Comparison of ENCODE assay signal across 13 cellular contexts in genomic region chr12:66813137-66813867, GRCh38.
DNase-seq lines count a peak whose midpoint lies in the region; ATAC-seq and TF ChIP-seq lines count a peak whose summit lies in the region.
"Had no signal": no experiment of that assay in that cellular context is flagged by ENCODE, and none has a peak within 500 bp of the region (broad histone marks: within the 10 kb centered on the region; RNA-seq: fewer than 3 reads in every experiment).

No MANE protein-coding gene starts in this region.

- DNase-seq in ACHN: peak; percentile 11
- DNase-seq in DMS53 (lab: John Stamatoyannopoulos, UW): peak; percentile 85
- DNase-seq in NCI-H2081 treated with DMSO at 0.1 percent for 48 hours (lab: John Stamatoyannopoulos, UW): peak; percentile 30
- no peak for DNase-seq in activated naive CD8-positive, alpha-beta T cell treated with anti-CD3 and anti-CD28 coated beads, Interleukin-2, amount 10 ng/mL, durations not matched to agents 7 days and 5 days
- DNase-seq in lower lobe of right lung: no peak
- DNase-seq in cerebellar nuclear complex (lab: John Stamatoyannopoulos, UW): no peak
- no peak for DNase-seq in activated CD8-positive, alpha-beta memory T cell treated with anti-CD3 and anti-CD28 coated beads, Interleukin-2, amount 10 ng/mL, durations not matched to agents 7 days and 5 days
- DNase-seq: central memory CD4-positive, alpha-beta T cell; HCEC 1CT had no signal

- POLR2A ChIA-PET in activated naive CD8-positive, alpha-beta T cell treated with anti-CD3 and anti-CD28 coated beads, Interleukin-2, amount 10 ng/mL, durations not matched to agents 7 days and 5 days (lab: Charles Lee): no interaction called here

- peaks cover 3% of the 10 kb centered on the region for H3K36me3 Mint-ChIP-seq in activated naive CD8-positive, alpha-beta T cell treated with anti-CD3 and anti-CD28 coated beads, Interleukin-2, amount 10 ng/mL, durations not matched to agents 7 days and 5 days
- H3K36me3 Mint-ChIP-seq in activated CD8-positive, alpha-beta memory T cell treated with anti-CD3 and anti-CD28 coated beads, Interleukin-2, amount 10 ng/mL, durations not matched to agents 7 days and 5 days: no peaks in the 10 kb centered on the region
- H3K36me3 Mint-ChIP-seq: CD4-positive, alpha-beta memory T cell had no signal

- no peak overlapping the region for H3K4me3 Mint-ChIP-seq in activated naive CD8-positive, alpha-beta T cell treated with anti-CD3 and anti-CD28 coated beads, Interleukin-2, amount 10 ng/mL, durations not matched to agents 7 days and 5 days
- H3K4me3 Mint-ChIP-seq in activated CD8-positive, alpha-beta memory T cell treated with anti-CD3 and anti-CD28 coated beads, Interleukin-2, amount 10 ng/mL, durations not matched to agents 7 days and 5 days: no peak overlapping the region
- H3K4me3 Mint-ChIP-seq: activated T-helper 1 cell treated with anti-CD3 and anti-CD28 coated beads, Interleukin-12 subunit alpha, Interleukin-12 subunit beta, Interleukin-2, Interleukin-4 antibody, amounts not matched to agents 30 ng/mL and 10 ng/mL and 1 ng/mL, durations not matched to agents 14 hours and 24 hours and 36 hours; CD4-positive, alpha-beta memory T cell had no signal

- H3K4me3 ChIP-seq in lower lobe of right lung: no peak overlapping the region

- no peak overlapping the region for H3K27ac ChIP-seq in lower lobe of right lung

- CTCF ChIA-PET in activated CD8-positive, alpha-beta memory T cell treated with anti-CD3 and anti-CD28 coated beads, Interleukin-2, amount 10 ng/mL, durations not matched to agents 7 days and 5 days (lab: Charles Lee): interaction anchor here (1.3 kb wide), 1 partner anchor 9 kb away, joined by 3 read pairs; no protein-coding TSS in a partner anchor

- no peaks in the 10 kb centered on the region for H3K36me3 ChIP-seq in lower lobe of right lung

- intact Hi-C loops in lower lobe of right lung (cut with DNase I): no loop called here

- in situ Hi-C loops in ACHN (cut with HindIII; ENCODE audit: low pct_ligation_motif_present, low pct_unique_long_range_greater_than_20kb, low sequenced_read_pairs): no loop called here

- H3K27me3 ChIP-seq in lower lobe of right lung (ENCODE audit: low read depth): no peaks in the 10 kb centered on the region

- H3K4me1 ChIP-seq in lower lobe of right lung: no peaks in the 10 kb centered on the region

- ATAC-seq in activated naive CD8-positive, alpha-beta T cell treated with anti-CD3 and anti-CD28 coated beads, Interleukin-2, amount 10 ng/mL, durations not matched to agents 7 days and 5 days (ENCODE audit: low read depth): peak; percentile 56
- ATAC-seq in lower lobe of right lung: no peak
- no peak for ATAC-seq in HG03520 (IDR thresholded peaks at IDR 0.05; ENCODE audit: unreplicated experiment)
- no peak for ATAC-seq in activated CD8-positive, alpha-beta memory T cell treated with anti-CD3 and anti-CD28 coated beads, Interleukin-2, amount 10 ng/mL, durations not matched to agents 7 days and 5 days
- ATAC-seq: Right ventricle myocardium inferior had no signal

- peak overlapping the region; percentile 7 for H3K27ac Mint-ChIP-seq in activated naive CD8-positive, alpha-beta T cell treated with anti-CD3 and anti-CD28 coated beads, Interleukin-2, amount 10 ng/mL, durations not matched to agents 7 days and 5 days
- H3K27ac Mint-ChIP-seq in activated CD8-positive, alpha-beta memory T cell treated with anti-CD3 and anti-CD28 coated beads, Interleukin-2, amount 10 ng/mL, durations not matched to agents 7 days and 5 days: no peak overlapping the region
- H3K27ac Mint-ChIP-seq: activated T-helper 1 cell treated with anti-CD3 and anti-CD28 coated beads, Interleukin-12 subunit alpha, Interleukin-12 subunit beta, Interleukin-2, Interleukin-4 antibody, amounts not matched to agents 30 ng/mL and 10 ng/mL and 1 ng/mL, durations not matched to agents 14 hours and 24 hours and 36 hours; CD4-positive, alpha-beta memory T cell had no signal

- H3K4me1 Mint-ChIP-seq in activated naive CD8-positive, alpha-beta T cell treated with anti-CD3 and anti-CD28 coated beads, Interleukin-2, amount 10 ng/mL, durations not matched to agents 7 days and 5 days: peaks cover 15% of the 10 kb centered on the region
- H3K4me1 Mint-ChIP-seq in activated CD8-positive, alpha-beta memory T cell treated with anti-CD3 and anti-CD28 coated beads, Interleukin-2, amount 10 ng/mL, durations not matched to agents 7 days and 5 days: peaks cover 7% of the 10 kb centered on the region

- peaks cover 2% of the 10 kb centered on the region for H3K9me3 Mint-ChIP-seq in activated naive CD8-positive, alpha-beta T cell treated with anti-CD3 and anti-CD28 coated beads, Interleukin-2, amount 10 ng/mL, durations not matched to agents 7 days and 5 days
- no peaks in the 10 kb centered on the region for H3K9me3 Mint-ChIP-seq in activated CD8-positive, alpha-beta memory T cell treated with anti-CD3 and anti-CD28 coated beads, Interleukin-2, amount 10 ng/mL, durations not matched to agents 7 days and 5 days (ENCODE audit: low read depth)
- H3K9me3 Mint-ChIP-seq: activated T-helper 1 cell treated with anti-CD3 and anti-CD28 coated beads, Interleukin-12 subunit alpha, Interleukin-12 subunit beta, Interleukin-2, Interleukin-4 antibody, amounts not matched to agents 30 ng/mL and 10 ng/mL and 1 ng/mL, durations not matched to agents 14 hours and 24 hours and 36 hours had no signal

- H3K27me3 Mint-ChIP-seq in activated naive CD8-positive, alpha-beta T cell treated with anti-CD3 and anti-CD28 coated beads, Interleukin-2, amount 10 ng/mL, durations not matched to agents 7 days and 5 days: peaks cover 2% of the 10 kb centered on the region
- H3K27me3 Mint-ChIP-seq in activated CD8-positive, alpha-beta memory T cell treated with anti-CD3 and anti-CD28 coated beads, Interleukin-2, amount 10 ng/mL, durations not matched to agents 7 days and 5 days: peaks cover 8% of the 10 kb centered on the region

- TF ChIP-seq CTCF in lower lobe of right lung (IDR thresholded peaks at IDR 0.05): no peak

- no peaks in the 10 kb centered on the region for H3K9me3 ChIP-seq in lower lobe of right lung

Comparison
In these comparisons a context has a peak if more than half of its experiments do, and no peak if none do; other contexts are left out.
1. DNase-seq: peak in ACHN (single experiment), DMS53 (single experiment) and NCI-H2081 treated with DMSO at 0.1 percent for 48 hours (single experiment); none in activated naive CD8-positive, alpha-beta T cell treated with anti-CD3 and anti-CD28 coated beads, Interleukin-2, amount 10 ng/mL, durations not matched to agents 7 days and 5 days (single experiment), lower lobe of right lung (single experiment), cerebellar nuclear complex (0 of 2) and activated CD8-positive, alpha-beta memory T cell treated with anti-CD3 and anti-CD28 coated beads, Interleukin-2, amount 10 ng/mL, durations not matched to agents 7 days and 5 days (single experiment).